Comparison of ENCODE assay signal across 8 cellular contexts in genomic region chr6:109373762-109374161, GRCh38. TPM values are rescaled to one million over a fixed set of nuclear protein-coding genes. Genes with fewer than 3 reads are reported as not detected.
DNase-seq lines count a peak whose midpoint lies in the region; ATAC-seq and TF ChIP-seq lines count a peak whose summit lies in the region.

No MANE protein-coding gene starts in this region.

- H3K27me3 ChIP-seq in endodermal cell (ENCODE audit: control insufficient read depth, insufficient read depth, low read length, poor library complexity, severe bottlenecking): no peaks in the 10 kb centered on the region

- H3K36me3 ChIP-seq in endodermal cell (ENCODE audit: control insufficient read depth, insufficient read depth, low read length): peaks cover 94% of the 10 kb centered on the region

- no peak overlapping the region for H3K4me3 ChIP-seq in endodermal cell (ENCODE audit: low read length)

- no peak overlapping the region for H3K27ac ChIP-seq in endodermal cell (ENCODE audit: low read depth, low read length)

- 96 to 98% methylated on average over 4 of the region's 4 CpGs for WGBS in endodermal cell (ENCODE audit: insufficient coverage in 1 of 2, insufficient read length in 1 of 2), 2 experiments

- H3K27ac Mint-ChIP-seq in immature natural killer cell (peak overlapping the region; percentile 43 to 86 (median 79)), endodermal cell (no peak overlapping the region)

- peak; percentile 80 for ATAC-seq in GM19468 (IDR thresholded peaks at IDR 0.05; ENCODE audit: extremely low read depth, unreplicated experiment)
- peak; percentile 94 for ATAC-seq in HG03469 (IDR thresholded peaks at IDR 0.05; ENCODE audit: unreplicated experiment)

- no peak overlapping the region for H3K9ac ChIP-seq in endodermal cell (ENCODE audit: extremely low read depth, low read length, poor library complexity, severe bottlenecking)

- CTCF ChIA-PET in GM10248 (lab: Yijun Ruan, JAX): interaction anchor here (1.3 to 4.1 kb wide), 4 partner anchors 10 to 186 kb away, joined by 4 to 24 read pairs (median 12); no protein-coding TSS in a partner anchor

- peak; percentile 36 for DNase-seq in GM10248 (ENCODE audit: extremely low spot score)
- DNase-seq in immature natural killer cell: peak; percentile 25 to 38 (median 32)
- DNase-seq in activated effector memory CD4-positive, alpha-beta T cell treated with anti-CD3 and anti-CD28 coated beads, Interleukin-2, amount 50 U/mL, for 16 hours: no peak
- no peak for DNase-seq in NCI-H774 (lab: John Stamatoyannopoulos, UW)
- DNase-seq in NCI-H2196 treated with DMSO at 0.1 percent for 48 hours (lab: John Stamatoyannopoulos, UW; ENCODE audit: unreplicated experiment): no peak
- no peak for DNase-seq in endodermal cell

- H3K4me1 Mint-ChIP-seq in immature natural killer cell: peaks cover 79 to 96% of the 10 kb centered on the region in 2 donors
- H3K4me1 Mint-ChIP-seq in endodermal cell: no peaks in the 10 kb centered on the region

- H3K4me1 ChIP-seq in endodermal cell (ENCODE audit: control insufficient read depth, insufficient read depth, low read length): no peaks in the 10 kb centered on the region

- H3K36me3 Mint-ChIP-seq in immature natural killer cell: peaks cover 13 to 71% (median 55%) of the 10 kb centered on the region in 3 donors
- peaks cover 63% of the 10 kb centered on the region for H3K36me3 Mint-ChIP-seq in endodermal cell (ENCODE audit: low read depth)

- H3K9me3 Mint-ChIP-seq in immature natural killer cell (no peaks in the 10 kb centered on the region), endodermal cell (no peaks in the 10 kb centered on the region)

- H3K27me3 Mint-ChIP-seq in immature natural killer cell (ENCODE audit: low read depth in 3 of 3): peaks cover 0 to 10% (median 6%) of the 10 kb centered on the region in 3 donors
- H3K27me3 Mint-ChIP-seq in endodermal cell (ENCODE audit: insufficient read depth): no peaks in the 10 kb centered on the region

- POLR2A ChIA-PET in GM10248 (lab: Yijun Ruan, JAX): interaction anchor here (0.6 to 1.9 kb wide), 6 partner anchors 9 to 80 kb away, joined by 3 to 15 read pairs (median 3); partner anchors contain the start of gene CD164

- H3K4me3 Mint-ChIP-seq in immature natural killer cell (peak overlapping the region; percentile 26 to 67 (median 53)), endodermal cell (no peak overlapping the region)

- no peaks in the 10 kb centered on the region for H3K9me3 ChIP-seq in endodermal cell (ENCODE audit: control insufficient read depth, low read length)

- TF ChIP-seq CTCF in GM10248 (IDR thresholded peaks at IDR 0.05; ENCODE audit: control extremely low read depth, extremely low read depth, low read depth, missing control alignments): no peak
- TF ChIP-seq CTCF in endodermal cell (conservative IDR thresholded peaks at IDR 0.05): no peak

RNA-seq across cellular contexts. Expression of gene CD164, which starts 8.5 kb away (rescaled TPM):
- polyA plus RNA-seq in immature natural killer cell: 100 to 1,000 TPM; 433 to 825 (median 521) TPM
- total RNA-seq in endodermal cell: 100 to 1,000 TPM; 120 to 126 TPM
- 74.8 TPM for polyA plus RNA-seq in endodermal cell (2013, experiment 1 of 2)
- 74.6 TPM for polyA plus RNA-seq in endodermal cell (2013, experiment 2 of 2)

Comparison
In these comparisons a context has a peak if more than half of its experiments do, and no peak if none do; other contexts are left out.
1. DNase-seq: peak in GM10248 (single experiment) and immature natural killer cell (3 of 3); none in activated effector memory CD4-positive, alpha-beta T cell treated with anti-CD3 and anti-CD28 coated beads, Interleukin-2, amount 50 U/mL, for 16 hours (single experiment), NCI-H774 (single experiment), NCI-H2196 treated with DMSO at 0.1 percent for 48 hours (single experiment) and endodermal cell (single experiment).